8 cellular contexts compared by ENCODE assay signal in the genomic region with DNA sequence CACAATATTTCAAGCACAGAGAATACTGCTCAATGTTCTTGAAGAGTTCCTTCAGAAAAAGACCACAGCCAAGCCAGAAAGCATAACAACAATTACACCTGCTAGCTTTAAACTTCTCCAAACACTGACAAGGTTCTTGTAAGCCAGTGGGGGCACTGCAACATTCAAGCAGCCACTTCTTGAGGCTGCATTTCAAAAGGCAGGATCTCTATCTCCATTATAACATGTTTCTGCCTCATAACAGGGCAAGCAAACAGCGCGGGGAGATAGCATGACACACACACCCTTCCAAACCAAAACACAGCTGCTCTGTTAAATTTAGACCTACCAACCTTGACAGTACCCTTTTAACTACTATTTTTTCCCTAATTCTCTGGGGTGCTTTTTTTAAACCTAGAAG. TPM values are rescaled to one million over a fixed set of nuclear protein-coding genes. Genes with fewer than 3 reads are reported as not detected.
DNase-seq lines count a peak whose midpoint lies in the region; ATAC-seq, FAIRE-seq and TF ChIP-seq lines count a peak whose summit lies in the region.
"Had no signal": no experiment of that assay in that cellular context is flagged by ENCODE, and none has a peak within 500 bp of the region (broad histone marks: within the 10 kb centered on the region; RNA-seq: fewer than 3 reads in every experiment).

No MANE protein-coding gene starts in this region.

- POLR2A ChIA-PET in activated CD4-positive, alpha-beta memory T cell treated with anti-CD3 and anti-CD28 coated beads for 36 hours (lab: Charles Lee), result no interaction called here

- H3K27me3 Mint-ChIP-seq in activated CD4-positive, alpha-beta memory T cell treated with anti-CD3 and anti-CD28 coated beads for 36 hours, result no peaks in the 10 kb centered on the region
- H3K27me3 Mint-ChIP-seq: naive thymus-derived CD8-positive, alpha-beta T cell had no signal

- peak; percentile 79 for FAIRE-seq in GM12891 (lab: Jason Lieb, UNC)

- no peak for TF ChIP-seq POLR2A in GM12891 (IDR thresholded peaks at IDR 0.05; ENCODE audit: low read depth, low read length)

- no peak for ATAC-seq in GM21528 (IDR thresholded peaks at IDR 0.05; ENCODE audit: low FRiP score, unreplicated experiment)

- H3K9me3 Mint-ChIP-seq in activated CD4-positive, alpha-beta memory T cell treated with anti-CD3 and anti-CD28 coated beads for 36 hours, result no peaks in the 10 kb centered on the region
- H3K9me3 Mint-ChIP-seq: naive thymus-derived CD8-positive, alpha-beta T cell had no signal

- intact Hi-C loops in activated CD4-positive, alpha-beta memory T cell treated with anti-CD3 and anti-CD28 coated beads for 36 hours (cut with micrococcal nuclease), result no loop called here

- peaks cover 6% of the 10 kb centered on the region for H3K36me3 Mint-ChIP-seq in activated CD4-positive, alpha-beta memory T cell treated with anti-CD3 and anti-CD28 coated beads for 36 hours

- peak; percentile 39 for TF ChIP-seq CTCF in cardiac fibroblast (IDR thresholded peaks at IDR 0.05; ENCODE audit: low read depth, low read length)

- CTCF ChIA-PET in activated CD4-positive, alpha-beta memory T cell treated with anti-CD3 and anti-CD28 coated beads for 36 hours (lab: Charles Lee), result no interaction called here

- H3K27ac Mint-ChIP-seq in activated CD4-positive, alpha-beta memory T cell treated with anti-CD3 and anti-CD28 coated beads for 36 hours, result no peak overlapping the region

- no peak overlapping the region for H3K4me3 Mint-ChIP-seq in activated CD4-positive, alpha-beta memory T cell treated with anti-CD3 and anti-CD28 coated beads for 36 hours
- H3K4me3 Mint-ChIP-seq: naive thymus-derived CD8-positive, alpha-beta T cell had no signal

- peaks cover 15% of the 10 kb centered on the region for H3K4me1 Mint-ChIP-seq in activated CD4-positive, alpha-beta memory T cell treated with anti-CD3 and anti-CD28 coated beads for 36 hours (ENCODE audit: low read depth)

- H3K4me3 ChIP-seq in cardiac fibroblast (replicated peaks in 1 of 2; ENCODE audit: low read depth in 2 of 2, low read length in 2 of 2) (no peak overlapping the region), skeletal muscle cell (ENCODE audit: low read depth, low read length) (no peak overlapping the region)

- no peak for DNase-seq in GM12891 (ENCODE audit: insufficient read length, low spot score)
- DNase-seq in MV-4-11 (lab: John Stamatoyannopoulos, UW), result peak; percentile 44
- peak; percentile 58 to 60 for DNase-seq in cardiac fibroblast (ENCODE audit: low read depth in 2 of 2)
- peak; percentile 23 for DNase-seq in skeletal muscle cell (ENCODE audit: low read depth)
- DNase-seq in T1000 (lab: John Stamatoyannopoulos, UW), result no peak
- no peak for DNase-seq in activated CD4-positive, alpha-beta memory T cell treated with anti-CD3 and anti-CD28 coated beads for 36 hours

TF ChIP-seq in GM12891, 5 proteins besides CTCF, POLR2A, EP300 and RAD21:
- no peak for TF ChIP-seq SPI1 (IDR thresholded peaks at IDR 0.05; ENCODE audit: low read depth, low read length)
- no peak for TF ChIP-seq PAX5 (IDR thresholded peaks at IDR 0.05; ENCODE audit: insufficient read depth, low read length, severe bottlenecking)
- TF ChIP-seq TAF1 (IDR thresholded peaks at IDR 0.05; ENCODE audit: low read depth, low read length), result no peak
- no peak for TF ChIP-seq POLR2AphosphoS5 (IDR thresholded peaks at IDR 0.05; ENCODE audit: low read depth, low read length)
- no peak for TF ChIP-seq POU2F2 (IDR thresholded peaks at IDR 0.05; ENCODE audit: low read depth, low read length)

RNA-seq across cellular contexts. Expression of gene CHCHD3, which starts 30.8 kb away (rescaled TPM):
- polyA plus RNA-seq in GM12891 (2012; ENCODE audit: low read depth, missing spikeins), result 67.6 TPM
- 10 to 100 TPM; 49.6 to 51.0 TPM for total RNA-seq in activated CD4-positive, alpha-beta memory T cell treated with anti-CD3 and anti-CD28 coated beads for 36 hours

Comparison
In these comparisons a context has a peak if more than half of its experiments do, and no peak if none do; other contexts are left out.
1. DNase-seq: peak in MV-4-11 (single experiment), cardiac fibroblast (2 of 2) and skeletal muscle cell (single experiment); none in GM12891 (single experiment), T1000 (single experiment) and activated CD4-positive, alpha-beta memory T cell treated with anti-CD3 and anti-CD28 coated beads for 36 hours (single experiment).